In the genomic region with DNA sequence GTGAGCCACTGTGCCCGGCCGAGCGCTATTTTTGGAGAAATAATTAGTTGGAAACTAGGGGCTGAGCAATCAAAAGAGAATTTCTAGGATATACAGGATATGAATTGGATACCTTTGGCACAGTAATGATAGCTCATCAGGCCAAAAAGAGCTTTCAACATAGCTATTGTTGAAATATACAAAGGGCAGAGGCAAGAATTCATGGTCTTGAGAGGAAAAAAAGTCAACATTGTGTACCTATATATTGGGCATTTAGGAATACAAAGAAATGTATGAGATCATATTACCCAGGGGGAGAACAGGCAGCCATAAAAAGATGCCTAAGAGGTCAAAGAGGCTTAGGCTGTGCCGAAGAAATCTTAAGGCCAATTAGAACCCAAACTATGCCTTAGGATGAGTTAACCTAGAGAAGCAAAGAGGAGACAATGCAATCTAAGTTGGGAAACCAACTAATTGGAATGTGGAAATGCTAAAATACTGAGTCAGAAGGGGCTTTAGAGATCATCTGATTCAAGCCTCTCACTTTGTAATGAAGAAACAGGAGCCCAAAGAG, we compare ENCODE assay signal across 11 cellular contexts.
DNase-seq lines count a peak whose midpoint lies in the region; ATAC-seq, FAIRE-seq and TF ChIP-seq lines count a peak whose summit lies in the region.
"Had no signal": no experiment of that assay in that cellular context is flagged by ENCODE, and none has a peak within 500 bp of the region (broad histone marks: within the 10 kb centered on the region; RNA-seq: fewer than 3 reads in every experiment).

No MANE protein-coding gene starts in this region.

- no peaks in the 10 kb centered on the region for H3K27me3 ChIP-seq in SK-N-SH (ENCODE audit: insufficient read depth)
- H3K27me3 ChIP-seq in foreskin keratinocyte = no peaks in the 10 kb centered on the region

- TF ChIP-seq EP300 in SK-N-SH (IDR thresholded peaks at IDR 0.05; ENCODE audit: borderline replicate concordance in 1 of 2, low read depth in 1 of 2, low read length in 1 of 2) = no peak

- WGBS in SK-N-SH (ENCODE audit: low lambda C conversion rate) = 89% methylated on average over 4 of the region's 4 CpGs

- no peak overlapping the region for H3K4me3 ChIP-seq in SK-N-SH (ENCODE audit: low read depth in 2 of 2, low read length in 1 of 2)

- no peaks in the 10 kb centered on the region for H3K79me2 ChIP-seq in SK-N-SH (ENCODE audit: insufficient read depth)

- H3K27ac ChIP-seq in SK-N-SH (ENCODE audit: low read depth in 2 of 2, low read length in 1 of 2) (peak overlapping the region in 1 of 2 experiments; percentile 44; a peak in 2 of 4 replicates), foreskin keratinocyte (peak overlapping the region; percentile 26)

- H2AFZ ChIP-seq in SK-N-SH (ENCODE audit: low read depth) = peak overlapping the region; percentile 64

- H3K9me2 ChIP-seq in SK-N-SH = no peaks in the 10 kb centered on the region

- peaks cover 4% of the 10 kb centered on the region for H3F3A ChIP-seq in SK-N-SH (replicated peaks; ENCODE audit: insufficient read depth)

- ATAC-seq in SK-N-SH treated with all-trans-retinoic acid at 6 μM for 48 hours = no peak; the same call in 1 of the 3 replicates
- ATAC-seq in foreskin keratinocyte = peak; percentile 65
- ATAC-seq in activated CD4-positive, CD25-positive, alpha-beta regulatory T cell treated with anti-CD3 and anti-CD28 coated beads, Interleukin-2, amount 50 U/mL, for 24 hours = no peak

- TF ChIP-seq RAD21 in SK-N-SH (IDR thresholded peaks at IDR 0.05; ENCODE audit: low read length) = no peak

- peaks cover 2 to 4% of the 10 kb centered on the region in 2 experiments for H3K36me3 ChIP-seq in SK-N-SH (replicated peaks in 1 of 2; ENCODE audit: control insufficient read depth in 1 of 2, insufficient read depth in 2 of 2, low read length in 1 of 2)

- POLR2A ChIA-PET in SK-N-SH (lab: Yijun Ruan, JAX) = no interaction called here

- H3K9me3 ChIP-seq in SK-N-SH = no peaks in the 10 kb centered on the region

- TF ChIP-seq CTCF in SK-N-SH (IDR thresholded peaks at IDR 0.05) (no peak), foreskin keratinocyte (conservative IDR thresholded peaks at IDR 0.05) (no peak)

- no peak for FAIRE-seq in urothelium cell line (lab: Jason Lieb, UNC)
- FAIRE-seq: A204.1 had no signal

- H3K4me1 ChIP-seq in SK-N-SH (ENCODE audit: control insufficient read depth in 1 of 2, insufficient read depth in 2 of 2, low read depth in 1 of 2, low read length in 1 of 2) (peaks cover 0 to 17% of the 10 kb centered on the region in 2 experiments; a peak in 2 of 4 replicates), foreskin keratinocyte (peaks cover 22% of the 10 kb centered on the region)

- peak overlapping the region; percentile 13; the same call in 1 of the 2 replicates for H3K4me2 ChIP-seq in SK-N-SH

- no peak overlapping the region for H3K9ac ChIP-seq in SK-N-SH

- CTCF ChIA-PET in SK-N-SH (lab: Yijun Ruan, JAX) = interaction anchor here (0.7 to 3.6 kb wide), 19 partner anchors 9 to 380 kb away, joined by 3 to 21 read pairs (median 4); no protein-coding TSS in a partner anchor

- no peak for DNase-seq in SK-N-SH
- peak; percentile 32 for DNase-seq in amniotic stem cell (lab: John Stamatoyannopoulos, UW)
- peak; percentile 73 to 90 for DNase-seq in foreskin keratinocyte
- DNase-seq in urothelium cell line (ENCODE audit: low spot score) = peak; percentile 8
- no peak for DNase-seq in HK-2 (ENCODE audit: unreplicated experiment)
- DNase-seq in NCI-H2081 treated with DMSO at 0.1 percent for 48 hours (lab: John Stamatoyannopoulos, UW) = no peak
- DNase-seq: NCI-H1048, NCI-H82 had no signal

- H4K20me1 ChIP-seq in SK-N-SH (ENCODE audit: insufficient read depth) = no peaks in the 10 kb centered on the region

TF ChIP-seq in SK-N-SH, 30 proteins besides CTCF, POLR2A, EP300 and RAD21:
- TF ChIP-seq TCF12 (IDR thresholded peaks at IDR 0.05) (no peak), CHD2 (IDR thresholded peaks at IDR 0.05; ENCODE audit: low read length, partially characterized antibody) (no peak)

TF ChIP-seq in SK-N-SH treated with all-trans-retinoic acid at 6 μM for 48 hours, 23 proteins besides CTCF, POLR2A, EP300 and RAD21:
- TF ChIP-seq TCF4 (CRISPR knock-in tag; IDR thresholded peaks at IDR 0.05; ENCODE audit: borderline replicate concordance) (no peak), GLIS3 (CRISPR knock-in tag; IDR thresholded peaks at IDR 0.05) (no peak), BACH2 (CRISPR knock-in tag; IDR thresholded peaks at IDR 0.05; ENCODE audit: borderline replicate concordance) (no peak), ZFP30 (CRISPR knock-in tag; IDR thresholded peaks at IDR 0.05) (no peak), CSDC2 (CRISPR knock-in tag; IDR thresholded peaks at IDR 0.05) (no peak), TOX (CRISPR knock-in tag; IDR thresholded peaks at IDR 0.05; ENCODE audit: borderline replicate concordance) (no peak), ZNF8 (CRISPR knock-in tag; IDR thresholded peaks at IDR 0.05) (no peak)
- TF ChIP-seq, protein P1, sequence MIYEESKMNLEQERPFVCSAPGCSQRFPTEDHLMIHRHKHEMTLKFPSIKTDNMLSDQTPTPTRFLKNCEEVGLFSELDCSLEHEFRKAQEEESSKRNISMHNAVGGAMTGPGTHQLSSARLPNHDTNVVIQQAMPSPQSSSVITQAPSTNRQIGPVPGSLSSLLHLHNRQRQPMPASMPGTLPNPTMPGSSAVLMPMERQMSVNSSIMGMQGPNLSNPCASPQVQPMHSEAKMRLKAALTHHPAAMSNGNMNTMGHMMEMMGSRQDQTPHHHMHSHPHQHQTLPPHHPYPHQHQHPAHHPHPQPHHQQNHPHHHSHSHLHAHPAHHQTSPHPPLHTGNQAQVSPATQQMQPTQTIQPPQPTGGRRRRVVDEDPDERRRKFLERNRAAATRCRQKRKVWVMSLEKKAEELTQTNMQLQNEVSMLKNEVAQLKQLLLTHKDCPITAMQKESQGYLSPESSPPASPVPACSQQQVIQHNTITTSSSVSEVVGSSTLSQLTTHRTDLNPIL (CRISPR knock-in tag; IDR thresholded peaks at IDR 0.05; ENCODE audit: low read depth) = no peak

Comparison
In these comparisons a context has a peak if more than half of its experiments do, and no peak if none do; other contexts are left out.
1. DNase-seq: peak in amniotic stem cell (single experiment), foreskin keratinocyte (2 of 2) and urothelium cell line (single experiment); none in SK-N-SH (single experiment), HK-2 (single experiment) and NCI-H2081 treated with DMSO at 0.1 percent for 48 hours (single experiment).